In genomic region chr19:49662011-49662410, GRCh38 we compare ENCODE assay signal across 18 cellular contexts.
"Had no signal": no experiment of that assay in that cellular context is flagged by ENCODE, and none has a peak within 500 bp of the region (broad histone marks: within the 10 kb centered on the region; RNA-seq: fewer than 3 reads in every experiment).

No MANE protein-coding gene starts in this region.

- H3K27ac ChIP-seq: cardiac muscle cell, dorsolateral prefrontal cortex, suprapubic skin had no signal

- H3K27me3 Mint-ChIP-seq: activated B cell treated with CpG ODN at 0.5 μM for 24 hours; activated CD4-positive, alpha-beta T cell treated with anti-CD3 and anti-CD28 coated beads, Interleukin-2, amount 10 ng/mL, durations not matched to agents 24 days and 14 days; naive B cell; stimulated activated naive CD8-positive, alpha-beta T cell treated with anti-CD3 and anti-CD28 coated beads, Interleukin-15, Interleukin-2, amounts not matched to agents 100 ng/mL and 50 ng/mL, for 24 hours had no signal

- H3K4me3 ChIP-seq: cardiac muscle cell, dorsolateral prefrontal cortex, smooth muscle cell, suprapubic skin had no signal

- H3K4me3 Mint-ChIP-seq: activated B cell treated with CpG ODN at 0.5 μM for 24 hours; stimulated activated naive CD8-positive, alpha-beta T cell treated with anti-CD3 and anti-CD28 coated beads, Interleukin-15, Interleukin-2, amounts not matched to agents 100 ng/mL and 50 ng/mL, for 24 hours had no signal

- H3K9me3 ChIP-seq: suprapubic skin had no signal

- H3K9me3 Mint-ChIP-seq: activated B cell treated with CpG ODN at 0.5 μM for 24 hours; activated CD4-positive, alpha-beta T cell treated with anti-CD3 and anti-CD28 coated beads, Interleukin-2, amount 10 ng/mL, durations not matched to agents 24 days and 14 days; naive B cell; stimulated activated naive CD8-positive, alpha-beta T cell treated with anti-CD3 and anti-CD28 coated beads, Interleukin-15, Interleukin-2, amounts not matched to agents 100 ng/mL and 50 ng/mL, for 24 hours had no signal

- DNase-seq: activated B cell treated with CpG ODN at 0.5 μM for 24 hours; activated CD4-positive, alpha-beta T cell treated with anti-CD3 and anti-CD28 coated beads, Interleukin-2, amount 10 ng/mL, durations not matched to agents 24 days and 14 days; activated CD8-positive, alpha-beta memory T cell treated with anti-CD3 and anti-CD28 coated beads, Interleukin-2, amount 50 U/mL, for 4 hours; activated CD8-positive, alpha-beta T cell treated with anti-CD3 and anti-CD28 coated beads, Interleukin-2, amount 10 ng/mL, durations not matched to agents 7 days and 5 days; activated naive CD4-positive, alpha-beta T cell; dorsolateral prefrontal cortex; islet precursor cell; naive B cell; nucleus accumbens; stimulated activated CD4-positive, alpha-beta T cell treated with anti-CD3 and anti-CD28 coated beads, Interleukin-4, amount 100 ng/mL, for 4 hours; stimulated activated CD8-positive, alpha-beta memory T cell treated with anti-CD3 and anti-CD28 coated beads, Interleukin-4, amount 100 ng/mL, for 48 hours; trophoblast cell had no signal

- H3K27me3 ChIP-seq: cardiac muscle cell, dorsolateral prefrontal cortex, suprapubic skin had no signal

- H3K27ac Mint-ChIP-seq: activated B cell treated with CpG ODN at 0.5 μM for 24 hours; stimulated activated naive CD8-positive, alpha-beta T cell treated with anti-CD3 and anti-CD28 coated beads, Interleukin-15, Interleukin-2, amounts not matched to agents 100 ng/mL and 50 ng/mL, for 24 hours had no signal

- ATAC-seq: activated CD8-positive, alpha-beta T cell treated with anti-CD3 and anti-CD28 coated beads, Interleukin-2, amount 10 ng/mL, durations not matched to agents 7 days and 5 days; esophagus mucosa; left lobe of liver had no signal

- H3K4me2 ChIP-seq: smooth muscle cell had no signal
